Comparison of ENCODE assay signal across 1 cellular context in genomic region chr3:184234224-184234623, GRCh38.
A peak's percentile ranks its signal among the peaks of the same experiment; 100 is the strongest.
TF ChIP-seq lines count a peak whose summit lies in the region.

No MANE protein-coding gene starts in this region.

TF ChIP-seq in endothelial cell of umbilical vein, 7 proteins besides CTCF, POLR2A, EP300 and RAD21:
- TF ChIP-seq FOS (IDR thresholded peaks at IDR 0.05; ENCODE audit: borderline replicate concordance, insufficient read depth, low read length) (peak; percentile 44), MYC (IDR thresholded peaks at IDR 0.05; ENCODE audit: low read depth, low read length) (no peak)
